30 cellular contexts compared by ENCODE assay signal in genomic region chr6:163423696-163424095, GRCh38. TPM values are rescaled to one million over a fixed set of nuclear protein-coding genes. Genes with fewer than 3 reads are reported as not detected.
A peak's percentile ranks its signal among the peaks of the same experiment; 100 is the strongest.
DNase-seq lines count a peak whose midpoint lies in the region; ATAC-seq and TF ChIP-seq lines count a peak whose summit lies in the region.
"Had no signal": no experiment of that assay in that cellular context is flagged by ENCODE, and none has a peak within 500 bp of the region (broad histone marks: within the 10 kb centered on the region; RNA-seq: fewer than 3 reads in every experiment).

No MANE protein-coding gene starts in this region.

- no peaks in the 10 kb centered on the region for H3K9me3 Mint-ChIP-seq in activated naive CD4-positive, alpha-beta T cell treated with anti-CD3 and anti-CD28 coated beads, Interleukin-2, amount 50 U/mL, for 72 hours
- H3K9me3 Mint-ChIP-seq in GM23338 = no peaks in the 10 kb centered on the region
- no peaks in the 10 kb centered on the region for H3K9me3 Mint-ChIP-seq in endodermal cell
- H3K9me3 Mint-ChIP-seq: activated B cell treated with CpG ODN at 0.5 μM for 24 hours; activated naive CD8-positive, alpha-beta T cell treated with anti-CD3 and anti-CD28 coated beads for 36 hours; activated T-cell treated with anti-CD3 and anti-CD28 coated beads, Interleukin-2, amount 50 U/mL, for 24 hours; CD4-positive, CD25-positive, alpha-beta regulatory T cell; dendritic cell treated with granulocyte-macrophage colony-stimulating factor and Interleukin-4, amounts not matched to agents 40 ng/mL and 50 ng/mL, for 4 days; memory B cell had no signal

- H3K27ac Mint-ChIP-seq in activated naive CD4-positive, alpha-beta T cell treated with anti-CD3 and anti-CD28 coated beads, Interleukin-2, amount 50 U/mL, for 72 hours = no peak overlapping the region
- H3K27ac Mint-ChIP-seq in GM23338 (no peak overlapping the region), endodermal cell (no peak overlapping the region)
- H3K27ac Mint-ChIP-seq: activated B cell treated with CpG ODN at 0.5 μM for 24 hours; activated naive CD8-positive, alpha-beta T cell treated with anti-CD3 and anti-CD28 coated beads for 36 hours; activated T-cell treated with anti-CD3 and anti-CD28 coated beads, Interleukin-2, amount 50 U/mL, for 24 hours; CD4-positive, CD25-positive, alpha-beta regulatory T cell; dendritic cell treated with granulocyte-macrophage colony-stimulating factor and Interleukin-4, amounts not matched to agents 40 ng/mL and 50 ng/mL, for 4 days; memory B cell had no signal

- no peak overlapping the region for H2AFZ ChIP-seq in GM23338

- H3K9me3 ChIP-seq in right cardiac atrium (ENCODE audit: control insufficient read depth, low read length) (no peaks in the 10 kb centered on the region), gastrocnemius medialis (no peaks in the 10 kb centered on the region), endodermal cell (ENCODE audit: control insufficient read depth, low read length) (no peaks in the 10 kb centered on the region)
- H3K9me3 ChIP-seq: A549, esophagus squamous epithelium, MG63, right lobe of liver had no signal

- no peaks in the 10 kb centered on the region for H3K9me2 ChIP-seq in GM23338 (ENCODE audit: insufficient read depth)

- TF ChIP-seq CTCF in foreskin keratinocyte (conservative IDR thresholded peaks at IDR 0.05) (no peak), gastrocnemius medialis (IDR thresholded peaks at IDR 0.05 in 4 of 5, conservative IDR thresholded peaks at IDR 0.05 in 1 of 5) (no peak), GM23338 (conservative IDR thresholded peaks at IDR 0.05; ENCODE audit: low read depth in 2 of 2) (no peak), endodermal cell (conservative IDR thresholded peaks at IDR 0.05) (no peak)

- WGBS in right cardiac atrium = 52% methylated on average over 2 of the region's 2 CpGs
- WGBS in endodermal cell (ENCODE audit: insufficient coverage in 1 of 2, insufficient read length in 1 of 2), 2 experiments = 100% methylated on average over 2 of the region's 2 CpGs; no CpG with 5 or more reads in 1 of the 2 experiments

- no peak overlapping the region for H3K27ac ChIP-seq in right cardiac atrium (ENCODE audit: low read length)
- no peak overlapping the region for H3K27ac ChIP-seq in foreskin keratinocyte
- H3K27ac ChIP-seq in gastrocnemius medialis = peak overlapping the region; percentile 98 to 99 (median 99)
- H3K27ac ChIP-seq in GM23338 (ENCODE audit: low read depth) = no peak overlapping the region
- no peak overlapping the region for H3K27ac ChIP-seq in endodermal cell (ENCODE audit: low read depth, low read length)
- H3K27ac ChIP-seq: A549, esophagus squamous epithelium, KMS-11 had no signal

- H3K4me1 Mint-ChIP-seq in GM23338 (peaks cover 72% of the 10 kb centered on the region), endodermal cell (peaks cover 55% of the 10 kb centered on the region)

- in situ Hi-C loops in gastrocnemius medialis (cut with MboI; ENCODE audit: low sequenced_read_pairs in 4 of 4) = loop anchor here (5.0 to 25.0 kb wide), 7 partner anchors 154 to 1814 kb away; no protein-coding TSS in a partner anchor

- H4K20me1 ChIP-seq in GM23338 (replicated peaks; ENCODE audit: insufficient read depth) = peaks cover 59% of the 10 kb centered on the region

- ATAC-seq in right cardiac atrium (no peak), left cardiac atrium (no peak), foreskin keratinocyte (peak; percentile 32), gastrocnemius medialis (no peak), GM23338 (no peak), HG02973 (IDR thresholded peaks at IDR 0.05; ENCODE audit: unreplicated experiment) (no peak)
- no peak for ATAC-seq in activated naive CD4-positive, alpha-beta T cell treated with anti-CD3 and anti-CD28 coated beads, Interleukin-2, amount 50 U/mL, for 72 hours
- ATAC-seq: A549 had no signal

- intact Hi-C loops in right cardiac atrium (cut with DNase I) = loop anchor here in 3 of 4 donors (5.0 to 10.0 kb wide), 4 partner anchors 239 to 681 kb away; no protein-coding TSS in a partner anchor
- intact Hi-C loops in left cardiac atrium (cut with DNase I) = loop anchor here (5.0 to 10.0 kb wide), 3 partner anchors 531 to 1501 kb away; no protein-coding TSS in a partner anchor
- intact Hi-C loops in gastrocnemius medialis (cut with DNase I; ENCODE audit: low total_unique reads) = loop anchor here (2.0 to 10.0 kb wide), 2 partner anchors 287 to 391 kb away; no protein-coding TSS in a partner anchor

- H3K27me3 Mint-ChIP-seq in GM23338 (ENCODE audit: insufficient read depth, low read depth, poor library complexity) = no peaks in the 10 kb centered on the region
- no peaks in the 10 kb centered on the region for H3K27me3 Mint-ChIP-seq in endodermal cell (ENCODE audit: insufficient read depth)
- H3K27me3 Mint-ChIP-seq: activated B cell treated with CpG ODN at 0.5 μM for 24 hours; activated naive CD8-positive, alpha-beta T cell treated with anti-CD3 and anti-CD28 coated beads for 36 hours; activated T-cell treated with anti-CD3 and anti-CD28 coated beads, Interleukin-2, amount 50 U/mL, for 24 hours; CD4-positive, CD25-positive, alpha-beta regulatory T cell; dendritic cell treated with granulocyte-macrophage colony-stimulating factor and Interleukin-4, amounts not matched to agents 40 ng/mL and 50 ng/mL, for 4 days; memory B cell had no signal

- peaks cover 100% of the 10 kb centered on the region for H3K79me2 ChIP-seq in GM23338 (replicated peaks; ENCODE audit: insufficient read depth)

- no peak overlapping the region for H3K4me2 ChIP-seq in GM23338
- H3K4me2 ChIP-seq: KMS-11 had no signal

- H3K4me3 Mint-ChIP-seq in GM23338 (no peak overlapping the region), endodermal cell (no peak overlapping the region)
- H3K4me3 Mint-ChIP-seq: activated B cell treated with CpG ODN at 0.5 μM for 24 hours; activated naive CD8-positive, alpha-beta T cell treated with anti-CD3 and anti-CD28 coated beads for 36 hours; activated T-cell treated with anti-CD3 and anti-CD28 coated beads, Interleukin-2, amount 50 U/mL, for 24 hours; memory B cell had no signal

- no peak overlapping the region for H3K9ac ChIP-seq in endodermal cell (ENCODE audit: extremely low read depth, low read length, poor library complexity, severe bottlenecking)
- H3K9ac ChIP-seq: KMS-11 had no signal

- TF ChIP-seq POLR2A in gastrocnemius medialis (IDR thresholded peaks at IDR 0.05) = no peak

- H3K4me3 ChIP-seq in right cardiac atrium (ENCODE audit: low read length) = peak overlapping the region; percentile 22
- H3K4me3 ChIP-seq in gastrocnemius medialis = peak overlapping the region in 3 of 4 donors; percentile 0 to 23 (median 16)
- no peak overlapping the region for H3K4me3 ChIP-seq in GM23338
- H3K4me3 ChIP-seq in endodermal cell (ENCODE audit: low read length) = no peak overlapping the region
- H3K4me3 ChIP-seq: A549, esophagus squamous epithelium, MG63, right lobe of liver had no signal

- no peaks in the 10 kb centered on the region for H3F3A ChIP-seq in GM23338 (replicated peaks; ENCODE audit: low read depth)

- H3K36me3 Mint-ChIP-seq in activated naive CD4-positive, alpha-beta T cell treated with anti-CD3 and anti-CD28 coated beads, Interleukin-2, amount 50 U/mL, for 72 hours = no peaks in the 10 kb centered on the region
- H3K36me3 Mint-ChIP-seq in GM23338 (ENCODE audit: low read depth) = no peaks in the 10 kb centered on the region
- H3K36me3 Mint-ChIP-seq in endodermal cell (ENCODE audit: low read depth) = no peaks in the 10 kb centered on the region
- H3K36me3 Mint-ChIP-seq: CD4-positive, CD25-positive, alpha-beta regulatory T cell; memory B cell had no signal

- no peak for DNase-seq in right cardiac atrium
- DNase-seq in left cardiac atrium = no peak
- peak in 1 of 2 donors; percentile 13 for DNase-seq in foreskin keratinocyte
- DNase-seq in gastrocnemius medialis = no peak
- no peak for DNase-seq in activated naive CD4-positive, alpha-beta T cell treated with anti-CD3 and anti-CD28 coated beads, Interleukin-2, amount 50 U/mL, for 72 hours (ENCODE audit: low spot score in 2 of 2)
- DNase-seq in GM23338 (ENCODE audit: low spot score) = no peak
- no peak for DNase-seq in endodermal cell
- DNase-seq: activated B cell treated with CpG ODN at 0.5 μM for 24 hours; activated effector memory CD4-positive, alpha-beta T cell treated with anti-CD3 and anti-CD28 coated beads, Interleukin-2, amount 50 U/mL, for 16 hours; activated naive CD8-positive, alpha-beta T cell treated with anti-CD3 and anti-CD28 coated beads for 36 hours; activated T-cell treated with anti-CD3 and anti-CD28 coated beads, Interleukin-2, amount 50 U/mL, for 24 hours; aorta; CD4-positive, CD25-positive, alpha-beta regulatory T cell; central memory CD4-positive, alpha-beta T cell; DND-41; esophagus squamous epithelium; H7; MG63; NCI-H1105 treated with DMSO at 0.1 percent for 48 hours; NCI-H187 treated with DMSO at 0.1 percent for 48 hours; NCI-H2171 treated with DMSO at 0.1 percent for 48 hours; NCI-H510A; stimulated activated CD4-positive, alpha-beta T cell treated with anti-CD3 and anti-CD28 coated beads, Interleukin-4, amount 100 ng/mL, for 4 hours; T-helper 1 cell had no signal

- H3K27me3 ChIP-seq in right cardiac atrium (ENCODE audit: control insufficient read depth, insufficient read depth) (no peaks in the 10 kb centered on the region), foreskin keratinocyte (no peaks in the 10 kb centered on the region), gastrocnemius medialis (no peaks in the 10 kb centered on the region), GM23338 (ENCODE audit: insufficient read depth) (no peaks in the 10 kb centered on the region), endodermal cell (ENCODE audit: control insufficient read depth, insufficient read depth, low read length, poor library complexity, severe bottlenecking) (no peaks in the 10 kb centered on the region)
- H3K27me3 ChIP-seq: esophagus squamous epithelium, MG63, right lobe of liver had no signal

- H3K36me3 ChIP-seq in gastrocnemius medialis = no peaks in the 10 kb centered on the region
- H3K36me3 ChIP-seq in GM23338 (ENCODE audit: insufficient read depth) = no peaks in the 10 kb centered on the region
- no peaks in the 10 kb centered on the region for H3K36me3 ChIP-seq in endodermal cell (ENCODE audit: control insufficient read depth, insufficient read depth, low read length)
- H3K36me3 ChIP-seq: esophagus squamous epithelium, right lobe of liver had no signal

- H3K4me1 ChIP-seq in right cardiac atrium (ENCODE audit: control insufficient read depth, insufficient read depth, low read length) (peaks cover 13% of the 10 kb centered on the region), foreskin keratinocyte (peaks cover 32% of the 10 kb centered on the region), gastrocnemius medialis (peaks cover 93 to 97% of the 10 kb centered on the region in 2 donors), GM23338 (ENCODE audit: insufficient read depth) (peaks cover 44% of the 10 kb centered on the region), endodermal cell (ENCODE audit: control insufficient read depth, insufficient read depth, low read length) (peaks cover 4% of the 10 kb centered on the region)

RNA-seq across cellular contexts. Expression of gene QKI, which starts 9.2 kb away (rescaled TPM):
- total RNA-seq in right cardiac atrium = 100 to 1,000 TPM; 373 to 415 (median 375) TPM
- 100 TPM for polyA plus RNA-seq in right cardiac atrium
- total RNA-seq in left cardiac atrium = 100 to 1,000 TPM; 317 to 351 TPM
- 86.6 and 89.8 TPM in 2 replicates for total RNA-seq in foreskin keratinocyte
- 9.4 and 10.3 TPM in 2 replicates for polyA plus RNA-seq in foreskin keratinocyte
- 100 to 1,000 TPM; 283 to 425 (median 344) TPM for total RNA-seq in gastrocnemius medialis
- total RNA-seq in activated naive CD4-positive, alpha-beta T cell treated with anti-CD3 and anti-CD28 coated beads, Interleukin-2, amount 50 U/mL, for 72 hours = 10 to 100 TPM; 54.7 to 61.8 TPM
- 150 and 159 TPM in 2 replicates for total RNA-seq in GM23338 (2014; rRNA removed; shearing (Covaris generic))
- polyA plus RNA-seq in GM23338 (2016; fragmentation: Nextera tagmentation; extraction: Ambion mirVana) = 53.7 and 60.8 TPM in 2 replicates
- total RNA-seq in endodermal cell = 100 to 1,000 TPM in 1 of 2 donors, 10 to 100 TPM in 1; 93.3 to 107 TPM
- polyA plus RNA-seq in endodermal cell (2013, experiment 1 of 2) = 258 TPM
- 233 TPM for polyA plus RNA-seq in endodermal cell (2013, experiment 2 of 2)

Comparison
In these comparisons a context has a peak if more than half of its experiments do, and no peak if none do; other contexts are left out.
1. H3K27ac ChIP-seq: peak in gastrocnemius medialis (4 of 4); none in right cardiac atrium (single experiment), foreskin keratinocyte (single experiment), GM23338 (single experiment) and endodermal cell (single experiment).
2. H3K4me3 ChIP-seq: peak in right cardiac atrium (single experiment) and gastrocnemius medialis (3 of 4); none in GM23338 (single experiment) and endodermal cell (single experiment).